1 cellular context compared by ENCODE assay signal in genomic region chr16:85615014-85615851, GRCh38.
TF ChIP-seq lines count a peak whose summit lies in the region.

No MANE protein-coding gene starts in this region.

TF ChIP-seq in HCT116, 20 proteins besides CTCF, POLR2A, EP300 and RAD21 (continued from another document):
- TF ChIP-seq REST (IDR thresholded peaks at IDR 0.05; ENCODE audit: low read depth) (no peak), CEBPB (IDR thresholded peaks at IDR 0.05; ENCODE audit: low read depth) (no peak)
